ENCODE assay signal across 8 cellular contexts in the genomic region with DNA sequence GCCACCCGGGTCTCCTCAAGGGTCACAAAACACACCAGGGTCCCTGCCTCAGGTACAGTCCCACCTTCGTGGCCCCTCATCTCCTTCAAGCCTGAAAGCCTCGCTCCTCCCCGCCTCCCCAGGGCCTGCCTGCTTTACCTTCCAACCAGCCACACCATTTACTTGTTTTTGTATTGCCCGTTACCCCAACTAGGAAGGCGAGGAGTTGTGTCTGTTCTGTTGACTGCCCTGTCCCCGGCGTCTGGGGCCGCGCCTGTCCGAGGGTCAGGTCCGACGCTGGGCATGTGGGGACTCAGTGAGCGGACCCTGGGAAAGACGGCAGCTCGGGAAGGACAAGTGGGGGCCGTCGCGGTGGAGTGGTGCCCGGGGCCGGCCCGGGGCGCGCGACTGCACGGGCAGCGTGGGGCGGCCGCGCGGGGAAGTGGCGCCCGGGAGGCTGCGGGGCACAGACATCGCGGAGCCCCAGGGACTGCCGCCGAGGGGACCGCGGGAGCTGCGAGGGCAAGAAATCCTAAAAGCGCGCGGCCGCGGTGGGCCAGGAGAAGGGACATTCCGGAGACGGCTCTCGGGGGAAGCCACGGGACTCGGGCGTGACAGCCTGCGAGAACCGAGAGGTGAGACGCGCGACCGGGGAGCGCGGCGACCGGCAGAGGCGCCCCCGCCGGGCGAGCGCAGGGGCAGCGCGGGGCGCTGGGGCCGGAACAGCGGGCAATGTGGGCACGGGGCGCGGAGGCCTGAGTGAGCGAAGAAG. TPM values are rescaled to one million over a fixed set of nuclear protein-coding genes. Genes with fewer than 3 reads are reported as not detected.
DNase-seq lines count a peak whose midpoint lies in the region; ATAC-seq and TF ChIP-seq lines count a peak whose summit lies in the region.

No MANE protein-coding gene starts in this region.

- 7 to 14% (median 12%) methylated on average over 47 to 76 of the region's 76 CpGs for whole genome bisulfite sequencing in psoas muscle, 3 donors

- TF ChIP-seq CTCF in psoas muscle (IDR thresholded peaks at IDR 0.05), result peak; percentile 28

- intact Hi-C loops in head of caudate nucleus (cut with DNase I), result loop anchor here (10.0 kb wide), 1 partner anchor 136 kb away; no protein-coding TSS in a partner anchor
- intact Hi-C loops in psoas muscle (cut with DNase I), result no loop called here

- H3K9me3 Mint-ChIP-seq in activated T-cell treated with anti-CD3 and anti-CD28 coated beads, Interleukin-2, amount 50 U/mL, for 72 hours, result no peaks in the 10 kb centered on the region

- H3K4me1 ChIP-seq in psoas muscle, result peaks cover 6% of the 10 kb centered on the region

- H3K27me3 Mint-ChIP-seq in activated T-cell treated with anti-CD3 and anti-CD28 coated beads, Interleukin-2, amount 50 U/mL, for 72 hours (ENCODE audit: low read depth), result peaks cover 63% of the 10 kb centered on the region

- H3K27ac Mint-ChIP-seq in activated T-cell treated with anti-CD3 and anti-CD28 coated beads, Interleukin-2, amount 50 U/mL, for 72 hours, result no peak overlapping the region

- peaks cover 6% of the 10 kb centered on the region for H3K4me1 Mint-ChIP-seq in activated T-cell treated with anti-CD3 and anti-CD28 coated beads, Interleukin-2, amount 50 U/mL, for 72 hours (ENCODE audit: low read depth)

- H3K4me3 ChIP-seq in MG63 (peak overlapping the region; percentile 40), psoas muscle (peak overlapping the region; percentile 87)

- no peaks in the 10 kb centered on the region for H3K36me3 Mint-ChIP-seq in activated T-cell treated with anti-CD3 and anti-CD28 coated beads, Interleukin-2, amount 50 U/mL, for 72 hours (ENCODE audit: insufficient read depth in 2 of 2)

- ATAC-seq in GM21825 (IDR thresholded peaks at IDR 0.05; ENCODE audit: unreplicated experiment) (peak; percentile 41), psoas muscle (peak; percentile 29 to 55 (median 43))
- ATAC-seq in activated T-cell treated with anti-CD3 and anti-CD28 coated beads, Interleukin-2, amount 50 U/mL, for 72 hours (replicated peaks in 1 of 2), result peak; percentile 64 to 67

- 0 out of 2 replicates have a peak, but pooled peaks cover 2% of the 10 kb centered on the region for H3K27me3 ChIP-seq in MG63
- peaks cover 0 to 8% (median 2%) of the 10 kb centered on the region in 3 donors for H3K27me3 ChIP-seq in psoas muscle (ENCODE audit: insufficient read depth in 3 of 3, low read length in 2 of 3)

- H3K4me3 Mint-ChIP-seq in activated T-cell treated with anti-CD3 and anti-CD28 coated beads, Interleukin-2, amount 50 U/mL, for 72 hours, result peak overlapping the region; percentile 87 to 90

- H3K36me3 ChIP-seq in MG63 (no peaks in the 10 kb centered on the region), psoas muscle (ENCODE audit: insufficient read depth in 1 of 2, low read depth in 1 of 2) (no peaks in the 10 kb centered on the region)

- H3K9me3 ChIP-seq in MG63, result no peaks in the 10 kb centered on the region
- H3K9me3 ChIP-seq in psoas muscle, result no peaks in the 10 kb centered on the region

- peak overlapping the region; percentile 81 for H3K27ac ChIP-seq in psoas muscle

- peak; percentile 70 for DNase-seq in NCI-H345 (lab: John Stamatoyannopoulos, UW)
- DNase-seq in NCI-H345 treated with DMSO at 0.1 percent for 48 hours (lab: John Stamatoyannopoulos, UW; ENCODE audit: unreplicated experiment), result no peak
- DNase-seq in MG63, result no peak
- peak; percentile 61 to 63 for DNase-seq in activated T-cell treated with anti-CD3 and anti-CD28 coated beads, Interleukin-2, amount 50 U/mL, for 72 hours
- DNase-seq in head of caudate nucleus, result peak in 30 of 42 donors; percentile 5 to 65 (median 40)
- DNase-seq in psoas muscle, result peak; percentile 33 to 72
- DNase-seq in NCI-H1048 (lab: John Stamatoyannopoulos, UW), result no peak

RNA-seq across cellular contexts. Expression of a gene that starts 0.8 kb away (rescaled TPM):
- 0.46 TPM in 1 of 2 replicates, not detected in the other for total RNA-seq in MG63 (2014; rRNA removed; shearing (Covaris generic); ENCODE audit: low replicate concordance)
- 1 to 10 TPM in 1 of 2 donors, under 1 TPM in 1; 0.83 to 1.1 TPM for total RNA-seq in activated T-cell treated with anti-CD3 and anti-CD28 coated beads, Interleukin-2, amount 50 U/mL, for 72 hours
- 1 to 10 TPM in 2 of 4 donors, under 1 TPM in 2; 0.53 to 1.2 (median 1.1) TPM for total RNA-seq in psoas muscle
- under 1 TPM; 0.38 to 0.63 (median 0.52) TPM for polyA plus RNA-seq in psoas muscle

Comparison
In these comparisons a context has a peak if more than half of its experiments do, and no peak if none do; other contexts are left out.
1. DNase-seq: peak in NCI-H345 (single experiment), activated T-cell treated with anti-CD3 and anti-CD28 coated beads, Interleukin-2, amount 50 U/mL, for 72 hours (2 of 2), head of caudate nucleus (30 of 42) and psoas muscle (2 of 2); none in NCI-H345 treated with DMSO at 0.1 percent for 48 hours (single experiment), MG63 (single experiment) and NCI-H1048 (single experiment).
2. Peak in every context shown above with its lines, with median percentiles within 50 percentile points of each other: ATAC-seq.